ENCODE assay signal across 23 cellular contexts in genomic region chr5:54746777-54747398, GRCh38.
"Had no signal": no experiment of that assay in that cellular context is flagged by ENCODE, and none has a peak within 500 bp of the region (broad histone marks: within the 10 kb centered on the region; RNA-seq: fewer than 3 reads in every experiment).

No MANE protein-coding gene starts in this region.

- FAIRE-seq: RCC 7860 had no signal

- H3K27ac ChIP-seq: SJSA1 had no signal

- H3K36me3 ChIP-seq: MG63, SJSA1 had no signal

- DNase-seq: Karpas-422, KG1, MG63, NCI-H1092, NCI-H1105 treated with DMSO at 0.1 percent for 48 hours, NCI-H1417 treated with DMSO at 0.1 percent for 48 hours, NCI-H146, NCI-H1694 treated with DMSO at 0.1 percent for 48 hours, NCI-H1930, NCI-H2081, NCI-H2107, NCI-H2227 treated with DMSO at 0.1 percent for 48 hours, NCI-H524, NCI-H69, NCI-H774, Right ventricle myocardium superior, RPMI8226, SIG-M5, SW 1271, T-cell had no signal

- H3K9me3 ChIP-seq: MG63, SJSA1 had no signal

- H3K4me3 ChIP-seq: MG63, SJSA1, SK-N-MC had no signal

- H3K27me3 ChIP-seq: MG63, SJSA1 had no signal

- ATAC-seq: T-cell had no signal
